In genomic region chr12:57166971-57167371, GRCh38 we compare ENCODE assay signal across 9 cellular contexts. TPM values are rescaled to one million over a fixed set of nuclear protein-coding genes. Genes with fewer than 3 reads are reported as not detected.
DNase-seq lines count a peak whose midpoint lies in the region; ATAC-seq and TF ChIP-seq lines count a peak whose summit lies in the region.
"Had no signal": no experiment of that assay in that cellular context is flagged by ENCODE, and none has a peak within 500 bp of the region (broad histone marks: within the 10 kb centered on the region; RNA-seq: fewer than 3 reads in every experiment).

No MANE protein-coding gene starts in this region.

- in situ Hi-C loops in IMR-90 (cut with MboI; ENCODE audit: low sequenced_read_pairs) = no loop called here
- in situ Hi-C loops in GM13977 (cut with MboI; ENCODE audit: low pct_unique_long_range_greater_than_20kb, low sequenced_read_pairs, unreplicated experiment) = no loop called here

- H3K27me3 ChIP-seq in AG04450 (ENCODE audit: control insufficient read depth, insufficient read depth, low read length) = no peaks in the 10 kb centered on the region
- H3K27me3 ChIP-seq in IMR-90 (ENCODE audit: control insufficient read depth, insufficient read depth, low read length) = no peaks in the 10 kb centered on the region

- H4K91ac ChIP-seq in IMR-90 (ENCODE audit: insufficient read depth, low read depth, low read length) = no peak overlapping the region

- peak overlapping the region; percentile 92 for H2AK9ac ChIP-seq in IMR-90 (replicated peaks; ENCODE audit: low read depth, low read length, poor library complexity)

- H3K18ac ChIP-seq in IMR-90 (ENCODE audit: low read depth, low read length) = no peak overlapping the region

- no peaks in the 10 kb centered on the region for H3K9me3 ChIP-seq in AG04450 (ENCODE audit: control insufficient read depth, insufficient read depth, low read length)
- no peaks in the 10 kb centered on the region for H3K9me3 ChIP-seq in IMR-90 (ENCODE audit: control insufficient read depth, insufficient read depth, low read length)

- TF ChIP-seq RAD21 in IMR-90 (IDR thresholded peaks at IDR 0.05; ENCODE audit: low read length) = 0 out of 2 replicates have a peak, but pooled peaks have one; percentile 4

- peaks cover 6% of the 10 kb centered on the region; the same call in 1 of the 2 replicates for H3K9me1 ChIP-seq in IMR-90 (ENCODE audit: insufficient read depth, low read length)

- CTCF ChIA-PET in AG04450 (lab: Charles Lee) = interaction anchor here (1.1 to 1.3 kb wide), 2 partner anchors 9 to 42 kb away, joined by 3 to 4 read pairs; no protein-coding TSS in a partner anchor
- CTCF ChIA-PET in IMR-90 (lab: Yijun Ruan, JAX) = interaction anchor here (1.0 kb wide), 1 partner anchor 9 kb away, joined by 3 read pairs; no protein-coding TSS in a partner anchor

- H3K4me2 ChIP-seq in IMR-90 (ENCODE audit: low read depth, low read length) = no peak overlapping the region

- peak overlapping the region; percentile 66; the same call in 1 of the 2 replicates for H3K4ac ChIP-seq in IMR-90 (ENCODE audit: low read depth, low read length)

- no CpG with 5 or more reads among the region's 10 CpGs for WGBS in IMR-90 (ENCODE audit: extremely low coverage in 2 of 2, insufficient read length in 1 of 2), 2 experiments

- H4K20me1 ChIP-seq in IMR-90 (ENCODE audit: insufficient read depth, low read length) = peaks cover 43% of the 10 kb centered on the region

- intact Hi-C loops in IMR-90 (cut with micrococcal nuclease) = no loop called here

- no peak overlapping the region for H2BK15ac ChIP-seq in IMR-90 (ENCODE audit: low read depth, low read length)

- peak overlapping the region in 1 of 2 experiments; percentile 45; a peak in 1 of 4 replicates for H4K8ac ChIP-seq in IMR-90 (ENCODE audit: low read depth in 2 of 2, low read length in 2 of 2)

- BruUV-seq in IMR-90 (replicated peaks; lab: Mats Ljungman, UMichigan) = no TSS peak

- H2BK5ac ChIP-seq in IMR-90 (ENCODE audit: low read depth, low read length, poor library complexity, severe bottlenecking) = peak overlapping the region; percentile 3

- peak; percentile 66 for ATAC-seq in IMR-90 (ENCODE audit: low read depth)
- ATAC-seq in GM19023 (IDR thresholded peaks at IDR 0.05; ENCODE audit: unreplicated experiment) = no peak

- H3K27ac ChIP-seq in AG04450 (ENCODE audit: low read depth, low read length) (peak overlapping the region; percentile 21), IMR-90 (ENCODE audit: insufficient read depth, low read length) (no peak overlapping the region)

- no peak overlapping the region for H2BK120ac ChIP-seq in IMR-90 (ENCODE audit: low read depth, low read length)

- H2AFZ ChIP-seq in IMR-90 (replicated peaks; ENCODE audit: low read length, poor library complexity) = peak overlapping the region; percentile 68

- H3K14ac ChIP-seq in IMR-90 (replicated peaks; ENCODE audit: low read depth, low read length) = no peak overlapping the region

- no peak overlapping the region for H3K9ac ChIP-seq in IMR-90 (ENCODE audit: low read depth, low read length)

- H3K4me3 ChIP-seq in AG04450 (ENCODE audit: low read depth, low read length) (no peak overlapping the region), IMR-90 (ENCODE audit: insufficient read depth, low read depth, low read length) (no peak overlapping the region)

- H3K56ac ChIP-seq in IMR-90 (ENCODE audit: extremely low read depth, insufficient read depth, low read length) = no peak overlapping the region

- H2AK5ac ChIP-seq in IMR-90 (ENCODE audit: low read depth, low read length) = peak overlapping the region; percentile 36; the same call in 1 of the 2 replicates

- POLR2A ChIA-PET in AG04450 (lab: Yijun Ruan, JAX) (no interaction called here), IMR-90 (lab: Charles Lee; ENCODE audit: unreplicated experiment) (no interaction called here)

- DNase-seq in AG04450 (ENCODE audit: low read depth, low spot score) = no peak
- peak; percentile 90 for DNase-seq in IMR-90
- DNase-seq in amniotic stem cell (lab: John Stamatoyannopoulos, UW) = peak; percentile 36
- DNase-seq in non-pigmented ciliary epithelial cell (ENCODE audit: low read depth) = peak; percentile 53
- no peak for DNase-seq in GM13977 (ENCODE audit: low spot score)
- DNase-seq in NCI-H146 (lab: John Stamatoyannopoulos, UW) = no peak
- DNase-seq in NCI-H526 treated with DMSO at 0.1 percent for 48 hours (lab: John Stamatoyannopoulos, UW) = no peak
- DNase-seq: DMS79 had no signal

- dilution Hi-C loops in IMR-90 (cut with HindIII; ENCODE audit: low sequenced_read_pairs, unreplicated experiment) = no loop called here

- H2BK20ac ChIP-seq in IMR-90 (ENCODE audit: low read depth, low read length) = no peak overlapping the region

- peak overlapping the region; percentile 31; the same call in 1 of the 2 replicates for H3K23ac ChIP-seq in IMR-90 (ENCODE audit: low read depth, low read length)

- H3K36me3 ChIP-seq in IMR-90 (ENCODE audit: control insufficient read depth, insufficient read depth, low read length) = peaks cover 80% of the 10 kb centered on the region

- peaks cover 12% of the 10 kb centered on the region for H3K4me1 ChIP-seq in IMR-90 (ENCODE audit: control insufficient read depth, insufficient read depth, low read length)

- no peak overlapping the region for H4K5ac ChIP-seq in IMR-90 (ENCODE audit: low read depth, low read length)

- no peak for TF ChIP-seq CTCF in AG04450 (IDR thresholded peaks at IDR 0.05; ENCODE audit: low read depth, low read length)
- no peak for TF ChIP-seq CTCF in IMR-90 (conservative IDR thresholded peaks at IDR 0.05; ENCODE audit: low read depth, low read length)
- TF ChIP-seq CTCF in GM13977 (IDR thresholded peaks at IDR 0.05; ENCODE audit: extremely low read depth, insufficient read depth, missing control alignments) = no peak

- no peak for TF ChIP-seq POLR2A in IMR-90 (IDR thresholded peaks at IDR 0.05; ENCODE audit: low read depth, low read length)

- peaks cover 5 to 54% of the 10 kb centered on the region in 2 experiments for H3K79me1 ChIP-seq in IMR-90 (ENCODE audit: low read depth in 1 of 2, low read length in 2 of 2)

TF ChIP-seq in IMR-90, 13 proteins besides CTCF, POLR2A, EP300 and RAD21 (continues in another document):
- peak; percentile 64 for TF ChIP-seq NFE2L2 (IDR thresholded peaks at IDR 0.05; ENCODE audit: low read depth, low read length)
- peak; percentile 41; the same call in 1 of the 2 replicates for TF ChIP-seq FOS (IDR thresholded peaks at IDR 0.05; ENCODE audit: low read depth, low read length)
- no peak for TF ChIP-seq ELK1 (IDR thresholded peaks at IDR 0.05; ENCODE audit: borderline replicate concordance, low read depth, low read length)
- TF ChIP-seq RCOR1 (IDR thresholded peaks at IDR 0.05; ENCODE audit: insufficient replicate concordance, low read length) = peak; percentile 91
- TF ChIP-seq BHLHE40 (IDR thresholded peaks at IDR 0.05; ENCODE audit: low read depth, low read length) = 0 out of 2 replicates have a peak, but pooled peaks have one; percentile 3
- TF ChIP-seq MAZ (IDR thresholded peaks at IDR 0.05; ENCODE audit: borderline replicate concordance, low read depth, low read length) = no peak
- peak; percentile 8; the same call in 1 of the 2 replicates for TF ChIP-seq SMC3 (IDR thresholded peaks at IDR 0.05; ENCODE audit: low read depth, low read length)
- 0 out of 2 replicates have a peak, but pooled peaks have one; percentile 60 for TF ChIP-seq MXI1 (IDR thresholded peaks at IDR 0.05; ENCODE audit: borderline replicate concordance, low read depth, low read length)
- no peak for TF ChIP-seq CHD1 (IDR thresholded peaks at IDR 0.05; ENCODE audit: low read depth, low read length)
- TF ChIP-seq RFX5 (IDR thresholded peaks at IDR 0.05; ENCODE audit: low read depth, low read length) = no peak
- TF ChIP-seq MAFK (IDR thresholded peaks at IDR 0.05; ENCODE audit: low read depth, low read length) = peak; percentile 80

RNA-seq across cellular contexts. Expression of gene LRP1-AS, which starts 19.6 kb away (rescaled TPM):
- polyA plus RNA-seq in AG04450 (2011; rRNA removed) (not detected in 2 replicates), IMR-90 (2012; rRNA removed) (not detected in 2 replicates)
- not detected in 2 replicates for polyA minus RNA-seq in AG04450 (2011; rRNA and poly(A)+ RNA removed)
- total RNA-seq in IMR-90 (2012; rRNA removed) = not detected in 2 replicates
- polyA plus RNA-seq in IMR-90 (2012; cell fraction: cytosol; rRNA removed) = not detected in 2 replicates
- not detected in 2 replicates for polyA plus RNA-seq in IMR-90 (2012; cell fraction: nucleus; rRNA removed; ENCODE audit: low replicate concordance)

RNA-seq across cellular contexts. Expression of gene LRP1, which starts 38.7 kb away (rescaled TPM):
- polyA plus RNA-seq in AG04450 (2011; rRNA removed) (49.9 and 95.0 TPM in 2 replicates), IMR-90 (2012; rRNA removed) (142 and 155 TPM in 2 replicates)
- 264 and 395 TPM in 2 replicates for polyA minus RNA-seq in AG04450 (2011; rRNA and poly(A)+ RNA removed)
- 73.1 and 75.5 TPM in 2 replicates for total RNA-seq in IMR-90 (2012; rRNA removed)
- 119 and 250 TPM in 2 replicates for polyA plus RNA-seq in IMR-90 (2012; cell fraction: cytosol; rRNA removed)
- polyA plus RNA-seq in IMR-90 (2012; cell fraction: nucleus; rRNA removed; ENCODE audit: low replicate concordance) = 252 and 565 TPM in 2 replicates

RNA-seq across cellular contexts. Expression of gene NXPH4, which starts 49.6 kb away (rescaled TPM):
- 0.79 and 1.0 TPM in 2 replicates for polyA plus RNA-seq in AG04450 (2011; rRNA removed)
- 0.61 and 1.4 TPM in 2 replicates for polyA minus RNA-seq in AG04450 (2011; rRNA and poly(A)+ RNA removed)
- 0.36 and 0.56 TPM in 2 replicates for total RNA-seq in IMR-90 (2012; rRNA removed)
- polyA plus RNA-seq in IMR-90 (2012; rRNA removed) = 3.3 and 3.8 TPM in 2 replicates
- polyA plus RNA-seq in IMR-90 (2012; cell fraction: cytosol; rRNA removed) = 4.8 and 7.5 TPM in 2 replicates
- 3.3 and 5.8 TPM in 2 replicates for polyA plus RNA-seq in IMR-90 (2012; cell fraction: nucleus; rRNA removed; ENCODE audit: low replicate concordance)

RNA-seq across cellular contexts. Expression of gene STAT6, which starts 55.8 kb away (rescaled TPM):
- polyA plus RNA-seq in AG04450 (2011; rRNA removed) (79.5 and 94.2 TPM in 2 replicates), IMR-90 (2012; rRNA removed) (88.8 and 96.9 TPM in 2 replicates)
- polyA minus RNA-seq in AG04450 (2011; rRNA and poly(A)+ RNA removed) = 95.3 and 103 TPM in 2 replicates
- 38.9 and 43.4 TPM in 2 replicates for total RNA-seq in IMR-90 (2012; rRNA removed)
- 44.8 and 69.4 TPM in 2 replicates for polyA plus RNA-seq in IMR-90 (2012; cell fraction: cytosol; rRNA removed)
- 334 and 370 TPM in 2 replicates for polyA plus RNA-seq in IMR-90 (2012; cell fraction: nucleus; rRNA removed; ENCODE audit: low replicate concordance)

Comparison
In these comparisons a context has a peak if more than half of its experiments do, and no peak if none do; other contexts are left out.
1. DNase-seq: peak in IMR-90 (single experiment), amniotic stem cell (single experiment) and non-pigmented ciliary epithelial cell (single experiment); none in AG04450 (single experiment), GM13977 (single experiment), NCI-H146 (single experiment) and NCI-H526 treated with DMSO at 0.1 percent for 48 hours (single experiment).